8 cellular contexts compared by ENCODE assay signal in genomic region chrX:87299563-87300160, GRCh38.
A peak's percentile ranks its signal among the peaks of the same experiment; 100 is the strongest.
DNase-seq lines count a peak whose midpoint lies in the region; ATAC-seq and TF ChIP-seq lines count a peak whose summit lies in the region.

No MANE protein-coding gene starts in this region.

- H3K4me2 ChIP-seq in KMS-11 = no peak overlapping the region
- H3K4me2 ChIP-seq in neural cell (ENCODE audit: low read length) = no peak overlapping the region

- TF ChIP-seq CTCF in KMS-11 (conservative IDR thresholded peaks at IDR 0.05; ENCODE audit: low read depth, low read length) = peak; percentile 49; the same call in 1 of the 2 replicates
- peak; percentile 36 for TF ChIP-seq CTCF in brain microvascular endothelial cell (IDR thresholded peaks at IDR 0.05; ENCODE audit: low read depth, low read length, missing control alignments)
- peak; percentile 63 for TF ChIP-seq CTCF in neural cell (IDR thresholded peaks at IDR 0.05; ENCODE audit: poor library complexity, severe bottlenecking)
- TF ChIP-seq CTCF in coronary artery (IDR thresholded peaks at IDR 0.05) = no peak

- TF ChIP-seq RAD21 in neural cell (conservative IDR thresholded peaks at IDR 0.05) = peak; percentile 63

- H3K79me2 ChIP-seq in KMS-11 (ENCODE audit: insufficient read depth, low read depth) = no peaks in the 10 kb centered on the region
- H3K79me2 ChIP-seq in neural cell (replicated peaks; ENCODE audit: insufficient read depth, low read length) = no peaks in the 10 kb centered on the region

- ATAC-seq in HG03520 (IDR thresholded peaks at IDR 0.05; ENCODE audit: unreplicated experiment) = no peak

- no peaks in the 10 kb centered on the region for H3K36me3 ChIP-seq in KMS-11 (ENCODE audit: insufficient read depth)
- H3K36me3 ChIP-seq in brain microvascular endothelial cell (replicated peaks) = no peaks in the 10 kb centered on the region
- no peaks in the 10 kb centered on the region for H3K36me3 ChIP-seq in neural cell (ENCODE audit: insufficient read depth, low read length)

- H3K4me3 ChIP-seq in KMS-11 (IDR thresholded peaks at IDR 0.05; ENCODE audit: insufficient read depth, low read depth, low read length) (no peak overlapping the region), brain microvascular endothelial cell (ENCODE audit: low read depth, low read length) (no peak overlapping the region), neural cell (ENCODE audit: low read length) (no peak overlapping the region), coronary artery (no peak overlapping the region)

- H3F3A ChIP-seq in neural cell (ENCODE audit: insufficient read depth, low read length, poor library complexity, severe bottlenecking) = no peaks in the 10 kb centered on the region

- H4K20me1 ChIP-seq in KMS-11 (ENCODE audit: insufficient read depth) (no peaks in the 10 kb centered on the region), neural cell (ENCODE audit: insufficient read depth) (no peaks in the 10 kb centered on the region)

- H3K9me3 ChIP-seq in neural cell (ENCODE audit: low read length) = no peaks in the 10 kb centered on the region

- H3K27me3 ChIP-seq in KMS-11 (ENCODE audit: insufficient read depth, low read depth) (no peaks in the 10 kb centered on the region), brain microvascular endothelial cell (replicated peaks) (no peaks in the 10 kb centered on the region), neural cell (ENCODE audit: insufficient read depth, low read depth, low read length) (no peaks in the 10 kb centered on the region)

- TF ChIP-seq EP300 in neural cell (conservative IDR thresholded peaks at IDR 0.05; ENCODE audit: poor library complexity, severe bottlenecking) = no peak

- in situ Hi-C loops in brain microvascular endothelial cell (cut with HindIII; ENCODE audit: low pct_ligation_motif_present, low sequenced_read_pairs) = no loop called here

- peak; percentile 74 for DNase-seq in DMS 273 (lab: John Stamatoyannopoulos, UW; ENCODE audit: unreplicated experiment)
- DNase-seq in DMS 273 treated with DMSO at 0.1 percent for 48 hours (lab: John Stamatoyannopoulos, UW) = no peak
- no peak for DNase-seq in brain microvascular endothelial cell
- DNase-seq in T-helper 9 cell = no peak
- no peak for DNase-seq in coronary artery (ENCODE audit: low spot score)

- H2AFZ ChIP-seq in KMS-11 (ENCODE audit: low read depth) = no peak overlapping the region
- H2AFZ ChIP-seq in neural cell (ENCODE audit: low read depth, low read length) = no peak overlapping the region

- H3K9ac ChIP-seq in KMS-11 (no peak overlapping the region), neural cell (ENCODE audit: low read length) (no peak overlapping the region)

- no peaks in the 10 kb centered on the region for H3K9me2 ChIP-seq in neural cell (ENCODE audit: insufficient read depth, low read length)

- no peak overlapping the region for H3K27ac ChIP-seq in KMS-11
- no peak overlapping the region for H3K27ac ChIP-seq in brain microvascular endothelial cell
- H3K27ac ChIP-seq in neural cell (ENCODE audit: low read length) = no peak overlapping the region
- H3K27ac ChIP-seq in coronary artery = no peak overlapping the region

- no peaks in the 10 kb centered on the region for H3K4me1 ChIP-seq in KMS-11 (ENCODE audit: low read depth, poor library complexity, severe bottlenecking)

TF ChIP-seq in neural cell, 6 proteins besides CTCF, POLR2A, EP300 and RAD21:
- TF ChIP-seq SMC3 (conservative IDR thresholded peaks at IDR 0.05; ENCODE audit: poor library complexity) (peak; percentile 63), MXI1 (conservative IDR thresholded peaks at IDR 0.05; ENCODE audit: poor library complexity, severe bottlenecking) (no peak)
